ENCODE assay signal across 14 cellular contexts in the genomic region with DNA sequence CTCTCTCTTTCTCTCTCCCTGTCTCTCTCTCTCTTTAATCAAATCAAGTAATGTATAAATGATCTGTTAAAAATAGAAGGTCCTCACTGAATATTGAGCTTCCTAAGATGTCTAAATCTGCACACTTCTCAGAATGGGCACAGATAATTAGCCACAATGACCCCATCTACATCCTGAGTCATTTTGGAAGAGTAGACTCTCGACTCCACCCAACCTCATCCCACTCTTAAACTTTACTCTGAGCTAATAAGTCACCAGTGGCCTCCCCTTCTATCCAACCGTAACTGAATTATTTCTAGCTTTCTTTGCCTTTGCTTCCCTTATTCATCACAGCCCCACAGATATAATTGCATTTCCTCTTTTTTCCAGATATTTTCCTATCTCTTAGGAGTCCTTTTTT.
DNase-seq lines count a peak whose midpoint lies in the region; ATAC-seq and TF ChIP-seq lines count a peak whose summit lies in the region.
"Had no signal": no experiment of that assay in that cellular context is flagged by ENCODE, and none has a peak within 500 bp of the region (broad histone marks: within the 10 kb centered on the region; RNA-seq: fewer than 3 reads in every experiment).

No MANE protein-coding gene starts in this region.

- H3K79me1 ChIP-seq in H9 (ENCODE audit: insufficient read depth, low read depth, low read length, poor library complexity, severe bottlenecking), result no peaks in the 10 kb centered on the region

- no peak overlapping the region for H3K4me3 Mint-ChIP-seq in H9
- H3K4me3 Mint-ChIP-seq: CD4-positive, alpha-beta T cell had no signal

- no peaks in the 10 kb centered on the region for H3K27me3 Mint-ChIP-seq in H9 (ENCODE audit: low read depth)
- H3K27me3 Mint-ChIP-seq: CD4-positive, alpha-beta T cell had no signal

- no peak overlapping the region for H3K14ac ChIP-seq in H9 (ENCODE audit: insufficient read depth, low read length)

- H3K79me2 ChIP-seq in SK-N-SH (ENCODE audit: insufficient read depth) (no peaks in the 10 kb centered on the region), H9 (ENCODE audit: insufficient read depth, low read length) (no peaks in the 10 kb centered on the region)

- H2BK20ac ChIP-seq in H9 (ENCODE audit: low read depth, low read length, poor library complexity, severe bottlenecking), result no peak overlapping the region

- H3K9ac ChIP-seq in BLaER1 treated with 17β-estradiol and CSF1 and Interleukin-3, amounts not matched to agents 10 nM and 100 nM, result no peak overlapping the region
- H3K9ac ChIP-seq in SK-N-SH, result no peak overlapping the region
- H3K9ac ChIP-seq in H9 (ENCODE audit: extremely low read depth, insufficient read length, low read length), result no peak overlapping the region

- no peak overlapping the region for H3K18ac ChIP-seq in H9 (ENCODE audit: insufficient read length, low read depth, low read length)

- H3K9me2 ChIP-seq in SK-N-SH, result no peaks in the 10 kb centered on the region

- no peak overlapping the region for H4K5ac ChIP-seq in H9 (ENCODE audit: insufficient read length, low read depth, low read length)

- no peaks in the 10 kb centered on the region for H3K23me2 ChIP-seq in H9 (ENCODE audit: insufficient read length, low read depth, low read length, poor library complexity, severe bottlenecking)

- no peaks in the 10 kb centered on the region for H4K20me1 ChIP-seq in BLaER1 treated with 17β-estradiol and CSF1 and Interleukin-3, amounts not matched to agents 10 nM and 100 nM
- H4K20me1 ChIP-seq in SK-N-SH (ENCODE audit: insufficient read depth), result no peaks in the 10 kb centered on the region
- no peaks in the 10 kb centered on the region for H4K20me1 ChIP-seq in H9 (ENCODE audit: control insufficient read depth, insufficient read depth, insufficient read length)

- TF ChIP-seq CTCF in SK-N-SH (IDR thresholded peaks at IDR 0.05) (no peak), H9 (conservative IDR thresholded peaks at IDR 0.05) (no peak)

- no peaks in the 10 kb centered on the region for H3K27me3 ChIP-seq in BLaER1 treated with 17β-estradiol and CSF1 and Interleukin-3, amounts not matched to agents 10 nM and 100 nM
- H3K27me3 ChIP-seq in SK-N-SH (ENCODE audit: insufficient read depth) (no peaks in the 10 kb centered on the region), H9 (ENCODE audit: insufficient read depth, low read length) (no peaks in the 10 kb centered on the region)

- H3K4me1 ChIP-seq in BLaER1 treated with 17β-estradiol and CSF1 and Interleukin-3, amounts not matched to agents 10 nM and 100 nM, result peaks cover 0 to 10% (median 4%) of the 10 kb centered on the region in 10 experiments; a peak in 7 of 20 replicates
- H3K4me1 ChIP-seq in SK-N-SH (ENCODE audit: control insufficient read depth in 1 of 2, insufficient read depth in 2 of 2, low read depth in 1 of 2, low read length in 1 of 2) (no peaks in the 10 kb centered on the region), H9 (ENCODE audit: insufficient read depth, low read length) (no peaks in the 10 kb centered on the region)
- H3K4me1 ChIP-seq: A549 had no signal

- no peaks in the 10 kb centered on the region; a peak in 1 of 7 replicates for H3K36me3 Mint-ChIP-seq in H9 (ENCODE audit: insufficient read depth in 1 of 3, low read depth in 3 of 3)

- H3F3A ChIP-seq in SK-N-SH (replicated peaks; ENCODE audit: insufficient read depth), result no peaks in the 10 kb centered on the region

- H3K56ac ChIP-seq in H9 (ENCODE audit: insufficient read length, low read depth, low read length), result no peak overlapping the region

- no peak overlapping the region for H2BK5ac ChIP-seq in H9 (ENCODE audit: insufficient read length, low read length)

- H2AK5ac ChIP-seq in H9 (ENCODE audit: insufficient read length, low read length), result no peak overlapping the region

- DNase-seq in MV-4-11 (lab: John Stamatoyannopoulos, UW), result peak; percentile 15
- DNase-seq in SK-N-SH, result no peak
- no peak for DNase-seq in H9
- no peak for DNase-seq in DMS79 treated with DMSO at 0.1 percent for 48 hours (lab: John Stamatoyannopoulos, UW)
- DNase-seq: AML-193; C1 segment of cervical spinal cord; Calu3; CD4-positive, alpha-beta T cell; DMS 273 treated with DMSO at 0.1 percent for 48 hours had no signal

- H3K9me3 ChIP-seq in BLaER1 treated with 17β-estradiol and CSF1 and Interleukin-3, amounts not matched to agents 10 nM and 100 nM (replicated peaks in 1 of 11), result peaks cover 0 to 24% (median 12%) of the 10 kb centered on the region in 11 experiments; a peak in 15 of 22 replicates
- H3K9me3 ChIP-seq in SK-N-SH, result no peaks in the 10 kb centered on the region
- H3K9me3 ChIP-seq in H9 (ENCODE audit: control insufficient read depth, low read depth, low read length), result no peaks in the 10 kb centered on the region
- H3K9me3 ChIP-seq: A549 had no signal

- H4K91ac ChIP-seq in H9 (ENCODE audit: insufficient read length, low read depth, low read length), result no peak overlapping the region

- H4K8ac ChIP-seq in H9 (replicated peaks; ENCODE audit: insufficient read length, low read depth, low read length), result no peak overlapping the region

- TF ChIP-seq EP300 in SK-N-SH (IDR thresholded peaks at IDR 0.05; ENCODE audit: borderline replicate concordance in 1 of 2, low read depth in 1 of 2, low read length in 1 of 2), result no peak

- WGBS in SK-N-SH (ENCODE audit: low lambda C conversion rate), result 40% methylated on average over 2 of the region's 2 CpGs
- WGBS in H9 (ENCODE audit: extremely low coverage, insufficient read length, low lambda C conversion rate), result no CpG with 5 or more reads among the region's 2 CpGs

- POLR2A ChIA-PET in SK-N-SH (lab: Yijun Ruan, JAX), result no interaction called here

- no peaks in the 10 kb centered on the region for H3K9me3 Mint-ChIP-seq in H9

- no peak overlapping the region for H2BK15ac ChIP-seq in H9 (ENCODE audit: low read depth, low read length)

- peaks cover under 1 to 8% of the 10 kb centered on the region in 2 experiments; a peak in 2 of 4 replicates for H3K4me1 Mint-ChIP-seq in H9

- H3K4ac ChIP-seq in H9 (ENCODE audit: low read depth, low read length), result no peak overlapping the region

- ATAC-seq in HG02588 (IDR thresholded peaks at IDR 0.05; ENCODE audit: unreplicated experiment) (peak; percentile 47), HG02623 (IDR thresholded peaks at IDR 0.05; ENCODE audit: unreplicated experiment) (no peak)
- ATAC-seq: A549 had no signal

- H3K4me2 ChIP-seq in BLaER1 treated with 17β-estradiol and CSF1 and Interleukin-3, amounts not matched to agents 10 nM and 100 nM, result peak overlapping the region in 9 of 11 experiments; percentile 5 to 42 (median 13); a peak in 14 of 22 replicates
- H3K4me2 ChIP-seq in SK-N-SH (no peak overlapping the region), H9 (ENCODE audit: insufficient read depth, insufficient read length, low read length) (no peak overlapping the region)
- H3K4me2 ChIP-seq: A549 had no signal

- H3K27ac ChIP-seq in BLaER1 treated with 17β-estradiol and CSF1 and Interleukin-3, amounts not matched to agents 10 nM and 100 nM, result no peak overlapping the region
- H3K27ac ChIP-seq in SK-N-SH (ENCODE audit: low read depth in 2 of 2, low read length in 1 of 2), result no peak overlapping the region
- no peak overlapping the region for H3K27ac ChIP-seq in H9 (ENCODE audit: insufficient read length, low read depth, low read length)
- H3K27ac ChIP-seq: A549, HL-60 had no signal

- no peak overlapping the region for H2BK120ac ChIP-seq in H9 (ENCODE audit: low read depth, low read length, poor library complexity, severe bottlenecking)

- H2AFZ ChIP-seq in SK-N-SH (ENCODE audit: low read depth), result no peak overlapping the region
- no peak overlapping the region for H2AFZ ChIP-seq in H9 (ENCODE audit: low read length)

- CTCF ChIA-PET in SK-N-SH (lab: Yijun Ruan, JAX), result interaction anchor here (0.8 to 1.0 kb wide), 3 partner anchors 87 to 474 kb away, joined by 3 read pairs; no protein-coding TSS in a partner anchor

- H3K36me3 ChIP-seq in BLaER1 treated with 17β-estradiol and CSF1 and Interleukin-3, amounts not matched to agents 10 nM and 100 nM, result 0 out of 22 replicates have a peak, but pooled peaks cover 0 to 5% (median 0%) of the 10 kb centered on the region in 11 experiments
- H3K36me3 ChIP-seq in SK-N-SH (replicated peaks in 1 of 2; ENCODE audit: control insufficient read depth in 1 of 2, insufficient read depth in 2 of 2, low read length in 1 of 2), result no peaks in the 10 kb centered on the region

- TF ChIP-seq RAD21 in SK-N-SH (IDR thresholded peaks at IDR 0.05; ENCODE audit: low read length), result no peak

- H3K4me3 ChIP-seq in BLaER1 treated with 17β-estradiol and CSF1 and Interleukin-3, amounts not matched to agents 10 nM and 100 nM, result no peak overlapping the region
- H3K4me3 ChIP-seq in SK-N-SH (ENCODE audit: low read depth in 2 of 2, low read length in 1 of 2), result no peak overlapping the region
- H3K4me3 ChIP-seq: A549 had no signal

- H3K27ac Mint-ChIP-seq in H9, result no peak overlapping the region
- H3K27ac Mint-ChIP-seq: CD4-positive, alpha-beta T cell had no signal

- H3K23ac ChIP-seq in H9 (ENCODE audit: insufficient read length, low read depth, low read length), result no peak overlapping the region

- no peak overlapping the region for H3T11ph ChIP-seq in H9 (ENCODE audit: low read length)

- H2BK12ac ChIP-seq in H9 (ENCODE audit: insufficient read length, low read depth, low read length), result no peak overlapping the region

TF ChIP-seq in SK-N-SH, 30 proteins besides CTCF, POLR2A, EP300 and RAD21 (continues in another document):
- TF ChIP-seq, protein P1, sequence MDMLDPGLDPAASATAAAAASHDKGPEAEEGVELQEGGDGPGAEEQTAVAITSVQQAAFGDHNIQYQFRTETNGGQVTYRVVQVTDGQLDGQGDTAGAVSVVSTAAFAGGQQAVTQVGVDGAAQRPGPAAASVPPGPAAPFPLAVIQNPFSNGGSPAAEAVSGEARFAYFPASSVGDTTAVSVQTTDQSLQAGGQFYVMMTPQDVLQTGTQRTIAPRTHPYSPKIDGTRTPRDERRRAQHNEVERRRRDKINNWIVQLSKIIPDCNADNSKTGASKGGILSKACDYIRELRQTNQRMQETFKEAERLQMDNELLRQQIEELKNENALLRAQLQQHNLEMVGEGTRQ (IDR thresholded peaks at IDR 0.05; ENCODE audit: borderline replicate concordance, low read depth, low read length), result no peak
- TF ChIP-seq RXRA (IDR thresholded peaks at IDR 0.05; ENCODE audit: borderline replicate concordance, low read depth), result no peak
- TF ChIP-seq, protein P2, sequence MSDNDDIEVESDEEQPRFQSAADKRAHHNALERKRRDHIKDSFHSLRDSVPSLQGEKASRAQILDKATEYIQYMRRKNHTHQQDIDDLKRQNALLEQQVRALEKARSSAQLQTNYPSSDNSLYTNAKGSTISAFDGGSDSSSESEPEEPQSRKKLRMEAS (IDR thresholded peaks at IDR 0.05; ENCODE audit: low read depth), result no peak
- TF ChIP-seq TEAD4 (IDR thresholded peaks at IDR 0.05; ENCODE audit: borderline replicate concordance, insufficient read depth), result no peak
- no peak for TF ChIP-seq TCF12 (IDR thresholded peaks at IDR 0.05)

Comparison
In these comparisons a context has a peak if more than half of its experiments do, and no peak if none do; other contexts are left out.
1. H3K4me2 ChIP-seq: peak in BLaER1 treated with 17β-estradiol and CSF1 and Interleukin-3, amounts not matched to agents 10 nM and 100 nM (9 of 11); none in SK-N-SH (single experiment) and H9 (single experiment).